17 cellular contexts compared by ENCODE assay signal in the genomic region with DNA sequence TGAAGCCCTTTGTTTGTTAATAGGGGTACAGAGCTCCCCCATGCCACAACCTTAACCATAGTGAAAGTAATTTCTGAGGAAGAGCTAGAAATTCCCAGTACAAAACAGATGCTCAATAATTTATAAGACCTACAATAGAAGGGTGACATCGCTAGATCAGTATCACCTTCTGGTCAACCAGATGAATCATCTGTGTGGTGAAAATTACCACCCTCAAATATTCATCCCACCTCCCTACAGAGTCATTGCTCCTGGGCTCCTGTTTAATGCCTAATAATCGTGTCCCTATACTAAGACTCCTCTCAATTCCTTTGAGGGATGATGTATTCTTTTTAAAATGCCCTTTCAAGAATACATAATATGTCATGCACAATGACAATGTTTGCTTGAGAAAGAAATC. TPM values are rescaled to one million over a fixed set of nuclear protein-coding genes. Genes with fewer than 3 reads are reported as not detected.
DNase-seq lines count a peak whose midpoint lies in the region; ATAC-seq and TF ChIP-seq lines count a peak whose summit lies in the region.
"Had no signal": no experiment of that assay in that cellular context is flagged by ENCODE, and none has a peak within 500 bp of the region (broad histone marks: within the 10 kb centered on the region; RNA-seq: fewer than 3 reads in every experiment).

No MANE protein-coding gene starts in this region.

- no peaks in the 10 kb centered on the region for H3K36me3 ChIP-seq in parathyroid adenoma (ENCODE audit: control insufficient read depth, insufficient read depth, low read length)

- H3K9me3 Mint-ChIP-seq in Calu3 (ENCODE audit: low read depth, unreplicated experiment): no peaks in the 10 kb centered on the region
- H3K9me3 Mint-ChIP-seq: activated CD4-positive, alpha-beta memory T cell treated with anti-CD3 and anti-CD28 coated beads for 36 hours; GM23338 had no signal

- H2AFZ ChIP-seq in parathyroid adenoma: no peak overlapping the region

- peaks cover 78% of the 10 kb centered on the region for H3K4me1 Mint-ChIP-seq in Calu3 (ENCODE audit: low read depth, unreplicated experiment)
- H3K4me1 Mint-ChIP-seq: activated naive CD8-positive, alpha-beta T cell treated with anti-CD3 and anti-CD28 coated beads, Interleukin-2, amount 50 U/mL, for 24 hours had no signal

- no peak for TF ChIP-seq CTCF in Calu3 (IDR thresholded peaks at IDR 0.05; ENCODE audit: unreplicated experiment)
- TF ChIP-seq CTCF in epithelial cell of esophagus (IDR thresholded peaks at IDR 0.05; ENCODE audit: insufficient read depth, low read depth, low read length, missing control alignments): no peak
- no peak for TF ChIP-seq CTCF in parathyroid adenoma (IDR thresholded peaks at IDR 0.05)

- H3K79me2 ChIP-seq in parathyroid adenoma: peaks cover 2% of the 10 kb centered on the region

- no peak overlapping the region for H3K4me2 ChIP-seq in parathyroid adenoma (ENCODE audit: low read length)
- H3K4me2 ChIP-seq: GM23338 had no signal

- peaks cover 11% of the 10 kb centered on the region for H3K4me1 ChIP-seq in parathyroid adenoma

- peaks cover 14% of the 10 kb centered on the region for H3K36me3 Mint-ChIP-seq in Calu3 (ENCODE audit: insufficient read depth, unreplicated experiment)
- H3K36me3 Mint-ChIP-seq: activated CD4-positive, alpha-beta memory T cell treated with anti-CD3 and anti-CD28 coated beads for 36 hours had no signal

- intact Hi-C loops in Calu3 (cut with micrococcal nuclease; ENCODE audit: unreplicated experiment): loop anchor here (2.0 kb wide), 1 partner anchor 50 kb away; no protein-coding TSS in a partner anchor

- peak overlapping the region; percentile 62 for H3K4me3 Mint-ChIP-seq in Calu3 (ENCODE audit: low read depth, unreplicated experiment)
- H3K4me3 Mint-ChIP-seq: activated CD4-positive, alpha-beta memory T cell treated with anti-CD3 and anti-CD28 coated beads for 36 hours; activated naive CD8-positive, alpha-beta T cell treated with anti-CD3 and anti-CD28 coated beads, Interleukin-2, amount 50 U/mL, for 24 hours; GM23338; stimulated activated naive CD8-positive, alpha-beta T cell treated with anti-CD3 and anti-CD28 coated beads, Interleukin-15, Interleukin-2, amounts not matched to agents 100 ng/mL and 50 ng/mL, for 24 hours had no signal

- H3K9me3 ChIP-seq in parathyroid adenoma (ENCODE audit: control insufficient read depth, low read length): no peaks in the 10 kb centered on the region

- peak overlapping the region; percentile 87 for H3K27ac Mint-ChIP-seq in Calu3 (ENCODE audit: unreplicated experiment)
- H3K27ac Mint-ChIP-seq: activated CD4-positive, alpha-beta memory T cell treated with anti-CD3 and anti-CD28 coated beads for 36 hours; activated naive CD8-positive, alpha-beta T cell treated with anti-CD3 and anti-CD28 coated beads, Interleukin-2, amount 50 U/mL, for 24 hours; GM23338; stimulated activated naive CD8-positive, alpha-beta T cell treated with anti-CD3 and anti-CD28 coated beads, Interleukin-15, Interleukin-2, amounts not matched to agents 100 ng/mL and 50 ng/mL, for 24 hours had no signal

- H3K27me3 Mint-ChIP-seq in Calu3 (ENCODE audit: unreplicated experiment): no peaks in the 10 kb centered on the region

- no peak for ATAC-seq in GM21423 (IDR thresholded peaks at IDR 0.05; ENCODE audit: unreplicated experiment)
- ATAC-seq: activated naive CD8-positive, alpha-beta T cell treated with anti-CD3 and anti-CD28 coated beads, Interleukin-2, amount 50 U/mL, for 24 hours; GM23338 had no signal

- peak overlapping the region; percentile 53 for H3K27ac ChIP-seq in parathyroid adenoma
- H3K27ac ChIP-seq: epithelial cell of prostate, SK-N-MC had no signal

- no peaks in the 10 kb centered on the region for H3K27me3 ChIP-seq in parathyroid adenoma (ENCODE audit: control insufficient read depth, insufficient read depth, low read length)

- CTCF ChIA-PET in Calu3 (lab: Charles Lee): interaction anchor here (1.0 to 1.4 kb wide), 2 partner anchors 17 to 23 kb away, joined by 3 read pairs; no protein-coding TSS in a partner anchor

- H3K9ac ChIP-seq in parathyroid adenoma: no peak overlapping the region

- no TSS peak for BruUV-seq in Calu3 (replicated peaks; lab: Mats Ljungman, UMichigan)

- H3K4me3 ChIP-seq in epithelial cell of esophagus (ENCODE audit: low read length) (no peak overlapping the region), parathyroid adenoma (ENCODE audit: low read depth, low read length) (no peak overlapping the region)
- H3K4me3 ChIP-seq: GM23338, SK-N-MC had no signal

- DNase-seq in Calu3: no peak
- DNase-seq in LoVo (ENCODE audit: low spot score): peak; percentile 3
- peak; percentile 20 for DNase-seq in epithelial cell of esophagus (ENCODE audit: low read depth)
- DNase-seq in UCSD-AML1 (lab: John Stamatoyannopoulos, UW; ENCODE audit: unreplicated experiment): no peak
- no peak for DNase-seq in NCI-H1105 treated with DMSO at 0.1 percent for 48 hours (lab: John Stamatoyannopoulos, UW)
- DNase-seq: activated CD4-positive, alpha-beta memory T cell treated with anti-CD3 and anti-CD28 coated beads for 36 hours; activated naive CD8-positive, alpha-beta T cell treated with anti-CD3 and anti-CD28 coated beads, Interleukin-2, amount 50 U/mL, for 24 hours; C1 segment of cervical spinal cord; islet precursor cell; NCI-H1694 treated with DMSO at 0.1 percent for 48 hours; NCI-H446 had no signal

RNA-seq across cellular contexts. Expression of gene ADGRF5, which starts 10.8 kb away (rescaled TPM):
- 0.07 and 0.24 TPM in 2 replicates for total RNA-seq in Calu3 (2022)
- total RNA-seq: activated CD4-positive, alpha-beta memory T cell treated with anti-CD3 and anti-CD28 coated beads for 36 hours; GM23338 had no signal

Comparison
In these comparisons a context has a peak if more than half of its experiments do, and no peak if none do; other contexts are left out.
1. DNase-seq: peak in LoVo (single experiment) and epithelial cell of esophagus (single experiment); none in Calu3 (single experiment), UCSD-AML1 (single experiment) and NCI-H1105 treated with DMSO at 0.1 percent for 48 hours (single experiment).